Comparison of ENCODE assay signal across 28 cellular contexts in genomic region chr7:77396894-77397547, GRCh38.
"Had no signal": no experiment of that assay in that cellular context is flagged by ENCODE, and none has a peak within 500 bp of the region (broad histone marks: within the 10 kb centered on the region; RNA-seq: fewer than 3 reads in every experiment).

No MANE protein-coding gene starts in this region.

- H3K27ac ChIP-seq: coronary artery, dorsolateral prefrontal cortex, epithelial cell of prostate, esophagus squamous epithelium, gastrocnemius medialis, heart right ventricle, left ventricle myocardium inferior, lower lobe of right lung had no signal

- H3K9me3 ChIP-seq: esophagus squamous epithelium, gastrocnemius medialis, heart right ventricle, left ventricle myocardium inferior, lower lobe of right lung, mucosa of descending colon had no signal

- ATAC-seq: effector memory CD8-positive, alpha-beta T cell; esophagus mucosa; gastrocnemius medialis; heart right ventricle; left cardiac atrium; lower lobe of right lung; mucosa of descending colon; naive thymus-derived CD8-positive, alpha-beta T cell had no signal

- H3K27me3 ChIP-seq: dorsolateral prefrontal cortex, esophagus squamous epithelium, gastrocnemius medialis, heart right ventricle had no signal

- H3K4me1 ChIP-seq: gastrocnemius medialis, left ventricle myocardium inferior had no signal

- H3K4me3 ChIP-seq: coronary artery, dorsolateral prefrontal cortex, esophagus squamous epithelium, gastrocnemius medialis, heart right ventricle, left ventricle myocardium inferior, lower lobe of right lung, mucosa of descending colon had no signal

- DNase-seq: dermis blood vessel endothelial cell; dorsolateral prefrontal cortex; effector CD4-positive, alpha-beta T cell; effector memory CD8-positive, alpha-beta T cell; endodermal cell; erythroblast; esophagus squamous epithelium; foreskin fibroblast; foreskin melanocyte; gastrocnemius medialis; glutamatergic neuron; head of caudate nucleus; heart right ventricle; hypothalamus; immature natural killer cell; islet precursor cell; kidney; kidney glomerular epithelial cell; left cardiac atrium; left ventricle myocardium inferior; lower lobe of right lung; mesenchymal stem cell; mucosa of descending colon; naive B cell; naive thymus-derived CD8-positive, alpha-beta T cell had no signal
